10 cellular contexts compared by ENCODE assay signal in genomic region chr2:64212346-64212745, GRCh38.
DNase-seq lines count a peak whose midpoint lies in the region; ATAC-seq, FAIRE-seq and TF ChIP-seq lines count a peak whose summit lies in the region.
"Had no signal": no experiment of that assay in that cellular context is flagged by ENCODE, and none has a peak within 500 bp of the region (broad histone marks: within the 10 kb centered on the region; RNA-seq: fewer than 3 reads in every experiment).

No MANE protein-coding gene starts in this region.

- FAIRE-seq in D721Med (lab: Jason Lieb, UNC), result no peak

- TF ChIP-seq POLR2A in suprapubic skin (IDR thresholded peaks at IDR 0.05), result no peak

- peaks cover 29% of the 10 kb centered on the region for H3K4me1 ChIP-seq in suprapubic skin

- no peak for ATAC-seq in GM19351 (IDR thresholded peaks at IDR 0.05; ENCODE audit: unreplicated experiment)

- no peaks in the 10 kb centered on the region for H3K9me3 Mint-ChIP-seq in activated naive CD4-positive, alpha-beta T cell treated with anti-CD3 and anti-CD28 coated beads for 36 hours

- H3K27ac ChIP-seq in suprapubic skin, result peak overlapping the region; percentile 60
- H3K27ac ChIP-seq: C4-2B had no signal

- 70% methylated on average over 1 of the region's 1 CpG for WGBS in suprapubic skin

- no peaks in the 10 kb centered on the region for H3K27me3 ChIP-seq in suprapubic skin

- no peaks in the 10 kb centered on the region for H3K36me3 Mint-ChIP-seq in activated naive CD4-positive, alpha-beta T cell treated with anti-CD3 and anti-CD28 coated beads for 36 hours (ENCODE audit: low read depth)

- H3K4me3 ChIP-seq in suprapubic skin, result no peak overlapping the region

- no peak overlapping the region for H3K4me3 Mint-ChIP-seq in activated naive CD4-positive, alpha-beta T cell treated with anti-CD3 and anti-CD28 coated beads for 36 hours

- intact Hi-C loops in activated naive CD4-positive, alpha-beta T cell treated with anti-CD3 and anti-CD28 coated beads for 36 hours (cut with micrococcal nuclease), result loop anchor here (2.0 to 5.0 kb wide), 7 partner anchors 310 to 1905 kb away; partner anchors contain the start of genes MDH1, SERTAD2, UGP2 and WDPCP

- TF ChIP-seq CTCF in suprapubic skin (IDR thresholded peaks at IDR 0.05) (no peak), D721Med (IDR thresholded peaks at IDR 0.05; ENCODE audit: insufficient read depth, missing control alignments) (no peak)

- H3K27ac Mint-ChIP-seq in activated naive CD4-positive, alpha-beta T cell treated with anti-CD3 and anti-CD28 coated beads for 36 hours, result peak overlapping the region; percentile 96

- no peaks in the 10 kb centered on the region for H3K36me3 ChIP-seq in suprapubic skin

- TF ChIP-seq EP300 in suprapubic skin (IDR thresholded peaks at IDR 0.05), result no peak

- no peaks in the 10 kb centered on the region for H3K9me3 ChIP-seq in suprapubic skin

- peaks cover 81% of the 10 kb centered on the region for H3K4me1 Mint-ChIP-seq in activated naive CD4-positive, alpha-beta T cell treated with anti-CD3 and anti-CD28 coated beads for 36 hours (ENCODE audit: low read depth)

- DNase-seq in activated naive CD4-positive, alpha-beta T cell treated with anti-CD3 and anti-CD28 coated beads for 36 hours, result no peak
- DNase-seq in activated naive CD4-positive, alpha-beta T cell treated with Interleukin-2 at 50 U/mL for 16 hours, result no peak
- DNase-seq in SKM-1 treated with dmso at 0.1 percent for 144 hours (lab: John Stamatoyannopoulos, UW; ENCODE audit: unreplicated experiment) (peak; percentile 90), fibroblast of peridontal ligament (ENCODE audit: extremely low read depth) (peak; percentile 66), suprapubic skin (ENCODE audit: low spot score in 2 of 2) (no peak), D721Med (ENCODE audit: insufficient read length, low spot score) (no peak), anterior cingulate cortex (lab: John Stamatoyannopoulos, UW) (no peak)
- DNase-seq: NCI-H187 treated with DMSO at 0.1 percent for 48 hours had no signal

- CTCF ChIA-PET in activated naive CD4-positive, alpha-beta T cell treated with anti-CD3 and anti-CD28 coated beads for 36 hours (lab: Charles Lee), result interaction anchor here (0.6 to 2.2 kb wide), 7 partner anchors 8 to 150 kb away, joined by 3 to 12 read pairs (median 4); no protein-coding TSS in a partner anchor

- no peaks in the 10 kb centered on the region for H3K27me3 Mint-ChIP-seq in activated naive CD4-positive, alpha-beta T cell treated with anti-CD3 and anti-CD28 coated beads for 36 hours (ENCODE audit: low read depth)

Comparison
In these comparisons a context has a peak if more than half of its experiments do, and no peak if none do; other contexts are left out.
1. DNase-seq: peak in SKM-1 treated with dmso at 0.1 percent for 144 hours (single experiment) and fibroblast of peridontal ligament (single experiment); none in activated naive CD4-positive, alpha-beta T cell treated with anti-CD3 and anti-CD28 coated beads for 36 hours (single experiment), activated naive CD4-positive, alpha-beta T cell treated with Interleukin-2 at 50 U/mL for 16 hours (single experiment), suprapubic skin (0 of 2), D721Med (single experiment) and anterior cingulate cortex (0 of 58).